ENCODE assay signal across 23 cellular contexts in genomic region chr1:61117283-61117682, GRCh38.
"Had no signal": no experiment of that assay in that cellular context is flagged by ENCODE, and none has a peak within 500 bp of the region (broad histone marks: within the 10 kb centered on the region; RNA-seq: fewer than 3 reads in every experiment).

No MANE protein-coding gene starts in this region.

- H3K9ac ChIP-seq: SK-N-SH had no signal

- H3K4me2 ChIP-seq: SK-N-SH, smooth muscle cell had no signal

- H3K27ac ChIP-seq: prostate gland, thoracic aorta had no signal

- ATAC-seq: activated CD4-positive, alpha-beta T cell treated with anti-CD3 and anti-CD28 coated beads for 36 hours; body of pancreas; esophagus mucosa; left colon; right lobe of liver; stimulated activated effector memory CD8-positive, alpha-beta T cell treated with anti-CD3 and anti-CD28 coated beads, Interleukin-12 subunit alpha, Interleukin-12 subunit beta, amount 100 ng/mL, for 72 hours; WTC11 had no signal

- H3K27me3 ChIP-seq: body of pancreas, right lobe of liver, stomach had no signal

- FAIRE-seq: TTC549 had no signal

- DNase-seq: activated CD4-positive, alpha-beta T cell treated with anti-CD3 and anti-CD28 coated beads for 36 hours; activated CD4-positive, alpha-beta T cell treated with anti-CD3 and anti-CD28 coated beads, Interleukin-2, amount 50 U/mL, for 48 hours; amygdala; body of pancreas; central memory CD4-positive, alpha-beta T cell; cortex of kidney; effector CD4-positive, alpha-beta T cell; hypothalamus; islet precursor cell; left colon; naive B cell; right lobe of liver; SK-N-SH; stimulated activated CD4-positive, alpha-beta T cell treated with anti-CD3 and anti-CD28 coated beads, Interleukin-4, amount 100 ng/mL, for 24 hours; stomach had no signal

- H3K36me3 ChIP-seq: prostate gland, right lobe of liver, stomach, thoracic aorta had no signal

- H3K9me3 ChIP-seq: body of pancreas, prostate gland, right lobe of liver, SK-N-SH, stomach, thoracic aorta had no signal

- H3K4me3 ChIP-seq: body of pancreas, lung, prostate gland, right lobe of liver, smooth muscle cell, stomach, thoracic aorta had no signal
